14 cellular contexts compared by ENCODE assay signal in genomic region chr9:93254806-93255519, GRCh38.
DNase-seq lines count a peak whose midpoint lies in the region; ATAC-seq and TF ChIP-seq lines count a peak whose summit lies in the region.
"Had no signal": no experiment of that assay in that cellular context is flagged by ENCODE, and none has a peak within 500 bp of the region (broad histone marks: within the 10 kb centered on the region; RNA-seq: fewer than 3 reads in every experiment).

No MANE protein-coding gene starts in this region.

- H3K9me3 ChIP-seq in ascending aorta = no peaks in the 10 kb centered on the region
- H3K9me3 ChIP-seq in lower lobe of right lung = no peaks in the 10 kb centered on the region
- H3K9me3 ChIP-seq: BLaER1 treated with 17β-estradiol and CSF1 and Interleukin-3, amounts not matched to agents 10 nM and 100 nM; upper lobe of left lung had no signal

- no peaks in the 10 kb centered on the region for H3K4me1 ChIP-seq in ascending aorta
- no peaks in the 10 kb centered on the region for H3K4me1 ChIP-seq in lower lobe of right lung
- H3K4me1 ChIP-seq: foreskin keratinocyte, upper lobe of left lung had no signal

- intact Hi-C loops in natural killer cell (cut with micrococcal nuclease) = no loop called here
- intact Hi-C loops in ascending aorta (cut with DNase I) = no loop called here
- intact Hi-C loops in lower lobe of right lung (cut with DNase I) = no loop called here

- no peak overlapping the region for H3K27ac ChIP-seq in ascending aorta
- no peak overlapping the region for H3K27ac ChIP-seq in lower lobe of right lung
- H3K27ac ChIP-seq: BLaER1 treated with 17β-estradiol and CSF1 and Interleukin-3, amounts not matched to agents 10 nM and 100 nM; foreskin keratinocyte; upper lobe of left lung had no signal

- H3K4me3 Mint-ChIP-seq in natural killer cell = no peak overlapping the region
- no peak overlapping the region for H3K4me3 Mint-ChIP-seq in natural killer cell treated with Interleukin-12 subunit alpha and Interleukin-12 subunit beta and Interleukin-15 and Interleukin-18, amount 100 ng/mL, for 72 hours
- H3K4me3 Mint-ChIP-seq: effector memory CD8-positive, alpha-beta T cell had no signal

- no peaks in the 10 kb centered on the region for H3K27me3 ChIP-seq in ascending aorta
- H3K27me3 ChIP-seq in lower lobe of right lung (ENCODE audit: low read depth) = no peaks in the 10 kb centered on the region
- H3K27me3 ChIP-seq: BLaER1 treated with 17β-estradiol and CSF1 and Interleukin-3, amounts not matched to agents 10 nM and 100 nM; foreskin keratinocyte; upper lobe of left lung had no signal

- no peak for ATAC-seq in natural killer cell
- no peak for ATAC-seq in natural killer cell treated with Interleukin-12 subunit alpha and Interleukin-12 subunit beta and Interleukin-15 and Interleukin-18, amount 100 ng/mL, for 72 hours
- ATAC-seq in lower lobe of right lung = no peak
- no peak for ATAC-seq in GM18520 (IDR thresholded peaks at IDR 0.05; ENCODE audit: unreplicated experiment)
- no peak for ATAC-seq in HG02970 (IDR thresholded peaks at IDR 0.05; ENCODE audit: low FRiP score, unreplicated experiment)
- ATAC-seq: effector memory CD8-positive, alpha-beta T cell; foreskin keratinocyte; GM12878 had no signal

- TF ChIP-seq CTCF in natural killer cell (IDR thresholded peaks at IDR 0.05) (no peak), ascending aorta (IDR thresholded peaks at IDR 0.05) (no peak), lower lobe of right lung (IDR thresholded peaks at IDR 0.05) (no peak)

- no peaks in the 10 kb centered on the region for H3K36me3 Mint-ChIP-seq in natural killer cell
- H3K36me3 Mint-ChIP-seq in natural killer cell treated with Interleukin-12 subunit alpha and Interleukin-12 subunit beta and Interleukin-15 and Interleukin-18, amount 100 ng/mL, for 72 hours = no peaks in the 10 kb centered on the region

- H3K36me3 ChIP-seq in ascending aorta = no peaks in the 10 kb centered on the region
- H3K36me3 ChIP-seq in lower lobe of right lung = no peaks in the 10 kb centered on the region
- H3K36me3 ChIP-seq: BLaER1 treated with 17β-estradiol and CSF1 and Interleukin-3, amounts not matched to agents 10 nM and 100 nM; upper lobe of left lung had no signal

- no peak overlapping the region for H3K4me3 ChIP-seq in ascending aorta
- H3K4me3 ChIP-seq in lower lobe of right lung = no peak overlapping the region
- H3K4me3 ChIP-seq: BLaER1 treated with 17β-estradiol and CSF1 and Interleukin-3, amounts not matched to agents 10 nM and 100 nM; GM12878; upper lobe of left lung had no signal

- peak; percentile 7 for DNase-seq in natural killer cell
- no peak for DNase-seq in natural killer cell treated with Interleukin-12 subunit alpha and Interleukin-12 subunit beta and Interleukin-15 and Interleukin-18, amount 100 ng/mL, for 72 hours (ENCODE audit: low spot score)
- DNase-seq in ascending aorta (ENCODE audit: low spot score in 2 of 2) = peak; percentile 0 to 52
- DNase-seq in lower lobe of right lung = peak; percentile 25
- DNase-seq in NCI-H1436 treated with DMSO at 0.1 percent for 48 hours (lab: John Stamatoyannopoulos, UW) = no peak
- no peak for DNase-seq in AG20443 (ENCODE audit: low spot score)
- DNase-seq: effector memory CD8-positive, alpha-beta T cell; foreskin keratinocyte; NCI-H510A treated with DMSO at 0.1 percent for 48 hours had no signal

- no peaks in the 10 kb centered on the region for H3K4me1 Mint-ChIP-seq in natural killer cell
- no peaks in the 10 kb centered on the region for H3K4me1 Mint-ChIP-seq in natural killer cell treated with Interleukin-12 subunit alpha and Interleukin-12 subunit beta and Interleukin-15 and Interleukin-18, amount 100 ng/mL, for 72 hours (ENCODE audit: low read depth in 2 of 2)

- no peaks in the 10 kb centered on the region for H3K9me3 Mint-ChIP-seq in natural killer cell
- no peaks in the 10 kb centered on the region for H3K9me3 Mint-ChIP-seq in natural killer cell treated with Interleukin-12 subunit alpha and Interleukin-12 subunit beta and Interleukin-15 and Interleukin-18, amount 100 ng/mL, for 72 hours
- H3K9me3 Mint-ChIP-seq: effector memory CD8-positive, alpha-beta T cell had no signal

- H3K27ac Mint-ChIP-seq in natural killer cell = no peak overlapping the region
- H3K27ac Mint-ChIP-seq in natural killer cell treated with Interleukin-12 subunit alpha and Interleukin-12 subunit beta and Interleukin-15 and Interleukin-18, amount 100 ng/mL, for 72 hours = no peak overlapping the region
- H3K27ac Mint-ChIP-seq: effector memory CD8-positive, alpha-beta T cell had no signal

- no peaks in the 10 kb centered on the region for H3K27me3 Mint-ChIP-seq in natural killer cell (ENCODE audit: low read depth in 2 of 2)
- peaks cover 0 to 13% of the 10 kb centered on the region in 2 donors for H3K27me3 Mint-ChIP-seq in natural killer cell treated with Interleukin-12 subunit alpha and Interleukin-12 subunit beta and Interleukin-15 and Interleukin-18, amount 100 ng/mL, for 72 hours

Comparison
In these comparisons a context has a peak if more than half of its experiments do, and no peak if none do; other contexts are left out.
1. DNase-seq: peak in natural killer cell (single experiment), ascending aorta (2 of 2) and lower lobe of right lung (single experiment); none in natural killer cell treated with Interleukin-12 subunit alpha and Interleukin-12 subunit beta and Interleukin-15 and Interleukin-18, amount 100 ng/mL, for 72 hours (single experiment), NCI-H1436 treated with DMSO at 0.1 percent for 48 hours (single experiment) and AG20443 (single experiment).